10 cellular contexts compared by ENCODE assay signal in the genomic region with DNA sequence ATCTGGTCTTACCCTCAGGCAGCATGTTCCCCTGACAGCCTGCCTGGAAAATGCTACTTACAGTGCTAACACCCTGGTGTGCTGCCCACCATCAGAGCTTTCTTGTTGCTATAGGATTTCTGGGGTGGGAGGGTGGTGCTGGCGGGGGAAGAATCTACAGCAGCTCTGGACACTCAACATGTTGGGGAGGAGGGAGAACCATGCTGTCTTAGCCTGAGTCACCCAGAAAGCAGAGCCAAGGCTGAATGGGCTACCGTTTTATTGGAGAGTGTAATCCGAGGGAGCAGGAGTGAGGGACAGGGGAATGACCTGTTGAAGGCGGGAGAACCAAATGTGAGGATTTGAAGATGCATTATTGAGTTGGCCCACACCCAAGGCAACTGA. TPM values are rescaled to one million over a fixed set of nuclear protein-coding genes. Genes with fewer than 3 reads are reported as not detected.
DNase-seq lines count a peak whose midpoint lies in the region; ATAC-seq and TF ChIP-seq lines count a peak whose summit lies in the region.
"Had no signal": no experiment of that assay in that cellular context is flagged by ENCODE, and none has a peak within 500 bp of the region (broad histone marks: within the 10 kb centered on the region; RNA-seq: fewer than 3 reads in every experiment).

No MANE protein-coding gene starts in this region.

- no peak overlapping the region for H3K4me3 ChIP-seq in breast epithelium

- no peaks in the 10 kb centered on the region for H3K36me3 ChIP-seq in breast epithelium

- H3K27ac ChIP-seq in breast epithelium, result no peak overlapping the region

- TF ChIP-seq POLR2A in breast epithelium (IDR thresholded peaks at IDR 0.05), result no peak

- ATAC-seq in GM18499 (IDR thresholded peaks at IDR 0.05; ENCODE audit: insufficient read depth, unreplicated experiment) (peak; percentile 18), GM19463 (IDR thresholded peaks at IDR 0.05; ENCODE audit: unreplicated experiment) (peak; percentile 24), HG03025 (IDR thresholded peaks at IDR 0.05; ENCODE audit: low FRiP score, unreplicated experiment) (peak; percentile 10)

- intact Hi-C loops in breast epithelium (cut with DNase I; ENCODE audit: low total_unique reads), result no loop called here

- no peaks in the 10 kb centered on the region for H3K9me3 ChIP-seq in breast epithelium

- TF ChIP-seq CTCF in breast epithelium (IDR thresholded peaks at IDR 0.05), result no peak

- H3K4me1 ChIP-seq in breast epithelium, result no peaks in the 10 kb centered on the region

- H3K27me3 ChIP-seq in breast epithelium, result no peaks in the 10 kb centered on the region

- peak; percentile 5 for DNase-seq in amniotic epithelial cell (ENCODE audit: low read depth)
- no peak for DNase-seq in breast epithelium (ENCODE audit: low spot score in 2 of 2)
- DNase-seq in stimulated activated CD4-positive, alpha-beta T cell treated with anti-CD3 and anti-CD28 coated beads, Interleukin-4, amount 100 ng/mL, for 24 hours, result no peak
- no peak for DNase-seq in nucleus accumbens (lab: John Stamatoyannopoulos, UW)
- no peak for DNase-seq in NCI-H128 (lab: John Stamatoyannopoulos, UW; ENCODE audit: unreplicated experiment)
- DNase-seq: aorta, NCI-H526 had no signal

RNA-seq across cellular contexts. Expression of gene MFSD1, which starts 45.6 kb away (rescaled TPM):
- total RNA-seq in breast epithelium, result 100 to 1,000 TPM in 2 of 3 donors, 10 to 100 TPM in 1; 76.7 to 134 (median 125) TPM
